27 cellular contexts compared by ENCODE assay signal in genomic region chr12:30595742-30596141, GRCh38.
"Had no signal": no experiment of that assay in that cellular context is flagged by ENCODE, and none has a peak within 500 bp of the region (broad histone marks: within the 10 kb centered on the region; RNA-seq: fewer than 3 reads in every experiment).

No MANE protein-coding gene starts in this region.

- ATAC-seq: effector memory CD8-positive, alpha-beta T cell; esophagus mucosa; foreskin keratinocyte; gastrocnemius medialis; gastroesophageal sphincter; heart left ventricle; heart right ventricle had no signal

- FAIRE-seq: colon, endometrium, endothelial cell of umbilical vein had no signal

- H3K27ac ChIP-seq: colonic mucosa, coronary artery, dorsolateral prefrontal cortex, epithelial cell of prostate, esophagus muscularis mucosa, esophagus squamous epithelium, foreskin keratinocyte, gastrocnemius medialis, gastroesophageal sphincter, heart left ventricle, heart right ventricle had no signal

- H3K27me3 ChIP-seq: colonic mucosa, dorsolateral prefrontal cortex, esophagus muscularis mucosa, esophagus squamous epithelium, foreskin keratinocyte, gastrocnemius medialis, gastroesophageal sphincter, heart left ventricle, heart right ventricle had no signal

- H3K4me1 ChIP-seq: colonic mucosa, esophagus muscularis mucosa, esophagus squamous epithelium, foreskin keratinocyte, gastroesophageal sphincter, heart left ventricle, heart right ventricle had no signal

- H3K36me3 ChIP-seq: colonic mucosa, esophagus squamous epithelium, gastrocnemius medialis, heart left ventricle had no signal

- H3K9me3 ChIP-seq: colonic mucosa, esophagus muscularis mucosa, esophagus squamous epithelium, gastrocnemius medialis, gastroesophageal sphincter had no signal

- DNase-seq: colonic mucosa; cortex of kidney; dermis blood vessel endothelial cell; dorsolateral prefrontal cortex; effector CD4-positive, alpha-beta T cell; effector CD8-positive, alpha-beta T cell; effector memory CD4-positive, alpha-beta T cell; effector memory CD8-positive, alpha-beta T cell; endodermal cell; erythroblast; esophagus squamous epithelium; foreskin fibroblast; foreskin keratinocyte; foreskin melanocyte; gastrocnemius medialis; glutamatergic neuron; head of caudate nucleus; heart left ventricle; heart right ventricle had no signal

- H3K4me3 ChIP-seq: colonic mucosa, coronary artery, dorsolateral prefrontal cortex, esophagus muscularis mucosa, esophagus squamous epithelium, gastrocnemius medialis, gastroesophageal sphincter, heart left ventricle, heart right ventricle had no signal
